In the genomic region with DNA sequence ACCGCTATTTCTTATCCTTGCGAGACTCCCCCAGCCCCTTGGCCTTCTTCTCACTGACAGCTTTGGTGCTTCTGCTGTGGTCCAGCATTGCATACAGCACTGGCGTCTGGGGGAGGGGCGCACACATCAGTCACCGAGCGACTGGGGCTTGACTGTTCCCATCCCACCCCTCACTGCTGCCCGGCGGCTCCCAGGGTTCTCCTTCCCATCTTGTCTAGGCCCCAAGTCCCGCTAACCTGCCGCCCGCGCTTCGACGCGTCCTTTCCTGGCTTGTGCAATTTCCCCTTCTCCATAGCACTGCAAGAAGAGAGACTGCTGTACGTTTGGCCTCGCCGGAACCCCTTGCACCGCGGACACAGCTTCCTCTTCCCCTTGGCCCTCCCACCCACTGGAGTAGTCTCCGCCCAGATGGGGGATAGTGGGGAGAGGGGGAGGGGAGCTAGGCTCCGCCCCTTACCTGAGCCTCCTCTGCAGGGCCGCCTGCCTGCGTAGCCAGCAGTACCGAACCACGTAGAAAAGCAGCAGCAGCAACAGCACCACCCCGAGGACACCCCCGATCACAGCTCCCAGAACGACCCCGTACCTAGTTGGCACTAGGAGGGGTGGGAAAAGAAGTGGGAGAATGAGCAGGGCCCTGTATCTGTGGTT, we compare ENCODE assay signal across 8 cellular contexts.
DNase-seq lines count a peak whose midpoint lies in the region; ATAC-seq and TF ChIP-seq lines count a peak whose summit lies in the region.

No MANE protein-coding gene starts in this region.

- no peak overlapping the region for H3K27ac Mint-ChIP-seq in nephron progenitor cell

- H3K4me3 Mint-ChIP-seq in nephron progenitor cell = peak overlapping the region; percentile 94

- peak; percentile 92 for DNase-seq in NT2/D1 (ENCODE audit: low read depth, low spot score)
- DNase-seq in activated T-helper 1 cell treated with anti-CD3 and anti-CD28 coated beads, Interleukin-2, amount 50 U/mL, for 16 hours (ENCODE audit: low read depth in 1 of 2, low spot score in 1 of 2) = peak; percentile 77 to 78
- DNase-seq in foreskin fibroblast = peak; percentile 29 to 67
- peak; percentile 69 for DNase-seq in nephron progenitor cell
- peak; percentile 85 for DNase-seq in stimulated activated naive CD8-positive, alpha-beta T cell treated with anti-CD3 and anti-CD28 coated beads, Interleukin-15, Interleukin-2, amounts not matched to agents 100 U/mL and 50 U/mL, for 24 hours
- no peak for DNase-seq in LoVo (ENCODE audit: low spot score)

- H3K36me3 ChIP-seq in NT2/D1 (ENCODE audit: insufficient read depth, insufficient read length, low read length) = no peaks in the 10 kb centered on the region

- H3K27me3 Mint-ChIP-seq in nephron progenitor cell (ENCODE audit: low read depth, poor library complexity) = peaks cover 22% of the 10 kb centered on the region

- ATAC-seq in GM18519 (IDR thresholded peaks at IDR 0.05; ENCODE audit: low FRiP score, unreplicated experiment) = peak; percentile 41
- peak; percentile 77 for ATAC-seq in HG03280 (IDR thresholded peaks at IDR 0.05; ENCODE audit: unreplicated experiment)
- peak; percentile 94 for ATAC-seq in stimulated activated naive CD8-positive, alpha-beta T cell treated with anti-CD3 and anti-CD28 coated beads, Interleukin-15, Interleukin-2, amounts not matched to agents 100 U/mL and 50 U/mL, for 24 hours

- H3K4me1 Mint-ChIP-seq in nephron progenitor cell = peaks cover 30% of the 10 kb centered on the region

- no peaks in the 10 kb centered on the region for H3K9me3 ChIP-seq in NT2/D1 (ENCODE audit: insufficient read depth, low read length)

- H3K4me1 ChIP-seq in NT2/D1 (ENCODE audit: insufficient read depth, insufficient read length) = peaks cover 8% of the 10 kb centered on the region

- peak overlapping the region; percentile 89 for H3K9ac ChIP-seq in NT2/D1 (ENCODE audit: insufficient read length, low read depth)

- H3K4me3 ChIP-seq in NT2/D1 (ENCODE audit: insufficient read length, low read depth) = peak overlapping the region; percentile 86
- peak overlapping the region; percentile 66 to 71 for H3K4me3 ChIP-seq in foreskin fibroblast (ENCODE audit: low read depth in 1 of 2, low read length in 2 of 2)

- TF ChIP-seq CTCF in foreskin fibroblast (IDR thresholded peaks at IDR 0.05; ENCODE audit: low read depth, low read length) (peak; percentile 18), nephron progenitor cell (IDR thresholded peaks at IDR 0.05) (no peak)

- no peaks in the 10 kb centered on the region for H3K9me3 Mint-ChIP-seq in nephron progenitor cell

- H3K36me3 Mint-ChIP-seq in nephron progenitor cell (ENCODE audit: low read depth) = no peaks in the 10 kb centered on the region

- no peaks in the 10 kb centered on the region for H3K27me3 ChIP-seq in NT2/D1 (ENCODE audit: insufficient read depth, insufficient read length)

Comparison
In these comparisons a context has a peak if more than half of its experiments do, and no peak if none do; other contexts are left out.
1. ATAC-seq: peak in every context shown above with its lines; median percentile 94 in stimulated activated naive CD8-positive, alpha-beta T cell treated with anti-CD3 and anti-CD28 coated beads, Interleukin-15, Interleukin-2, amounts not matched to agents 100 U/mL and 50 U/mL, for 24 hours; 77 in HG03280; 41 in GM18519.